Comparison of ENCODE assay signal across 9 cellular contexts in genomic region chr10:21329995-21330627, GRCh38.
A peak's percentile ranks its signal among the peaks of the same experiment; 100 is the strongest.
DNase-seq lines count a peak whose midpoint lies in the region; ATAC-seq, FAIRE-seq and TF ChIP-seq lines count a peak whose summit lies in the region.
"Had no signal": no experiment of that assay in that cellular context is flagged by ENCODE, and none has a peak within 500 bp of the region (broad histone marks: within the 10 kb centered on the region; RNA-seq: fewer than 3 reads in every experiment).

No MANE protein-coding gene starts in this region.

- no peak overlapping the region for H3K4me3 Mint-ChIP-seq in WTC11
- no peak overlapping the region for H3K4me3 Mint-ChIP-seq in activated CD4-positive, alpha-beta memory T cell treated with anti-CD3 and anti-CD28 coated beads for 36 hours
- H3K4me3 Mint-ChIP-seq: CD4-positive, CD25-positive, alpha-beta regulatory T cell had no signal

- H3K27ac ChIP-seq in right atrium auricular region: peak overlapping the region; percentile 7 to 36

- no peaks in the 10 kb centered on the region for H3K36me3 Mint-ChIP-seq in WTC11
- no peaks in the 10 kb centered on the region for H3K36me3 Mint-ChIP-seq in activated CD4-positive, alpha-beta memory T cell treated with anti-CD3 and anti-CD28 coated beads for 36 hours
- H3K36me3 Mint-ChIP-seq: CD4-positive, CD25-positive, alpha-beta regulatory T cell had no signal

- POLR2A ChIA-PET in WTC11 (lab: Charles Lee): interaction anchor here (0.6 kb wide), 1 partner anchor 161 kb away, joined by 6 read pairs; no protein-coding TSS in a partner anchor
- POLR2A ChIA-PET in activated CD4-positive, alpha-beta memory T cell treated with anti-CD3 and anti-CD28 coated beads for 36 hours (lab: Charles Lee): no interaction called here

- H3K9me3 ChIP-seq in right atrium auricular region: no peaks in the 10 kb centered on the region

- no peaks in the 10 kb centered on the region for H3K9me3 Mint-ChIP-seq in WTC11
- H3K9me3 Mint-ChIP-seq in activated CD4-positive, alpha-beta memory T cell treated with anti-CD3 and anti-CD28 coated beads for 36 hours: no peaks in the 10 kb centered on the region

- H3K36me3 ChIP-seq in right atrium auricular region: no peaks in the 10 kb centered on the region

- H3K27ac Mint-ChIP-seq in WTC11: no peak overlapping the region
- no peak overlapping the region for H3K27ac Mint-ChIP-seq in activated CD4-positive, alpha-beta memory T cell treated with anti-CD3 and anti-CD28 coated beads for 36 hours
- H3K27ac Mint-ChIP-seq: CD4-positive, CD25-positive, alpha-beta regulatory T cell had no signal

- no peaks in the 10 kb centered on the region for H3K27me3 Mint-ChIP-seq in WTC11 (ENCODE audit: low read depth)
- H3K27me3 Mint-ChIP-seq in activated CD4-positive, alpha-beta memory T cell treated with anti-CD3 and anti-CD28 coated beads for 36 hours: peaks cover 1% of the 10 kb centered on the region
- H3K27me3 Mint-ChIP-seq: CD4-positive, CD25-positive, alpha-beta regulatory T cell had no signal

- TF ChIP-seq POLR2A in lower leg skin (IDR thresholded peaks at IDR 0.05): no peak

- no peak for ATAC-seq in WTC11
- no peak for ATAC-seq in HG02885 (IDR thresholded peaks at IDR 0.05; ENCODE audit: poor library complexity, unreplicated experiment)

- H3K4me1 ChIP-seq in right atrium auricular region: peaks cover 0 to 15% of the 10 kb centered on the region in 2 donors

- H3K4me1 Mint-ChIP-seq in WTC11: peaks cover 24% of the 10 kb centered on the region
- H3K4me1 Mint-ChIP-seq in activated CD4-positive, alpha-beta memory T cell treated with anti-CD3 and anti-CD28 coated beads for 36 hours (ENCODE audit: low read depth): no peaks in the 10 kb centered on the region
- H3K4me1 Mint-ChIP-seq: CD4-positive, CD25-positive, alpha-beta regulatory T cell had no signal

- DNase-seq in SIG-M5 treated with dmso at 0.1 percent for 504 hours (lab: John Stamatoyannopoulos, UW; ENCODE audit: unreplicated experiment) (peak; percentile 37), SIG-M5 (lab: John Stamatoyannopoulos, UW) (no peak), WTC11 (ENCODE audit: low spot score) (no peak), right atrium auricular region (ENCODE audit: low spot score) (peak; percentile 65), urothelium cell line (ENCODE audit: low spot score) (peak; percentile 60), lower leg skin (ENCODE audit: low spot score in 2 of 2) (no peak)
- no peak for DNase-seq in activated CD4-positive, alpha-beta memory T cell treated with anti-CD3 and anti-CD28 coated beads for 36 hours
- DNase-seq: CD4-positive, CD25-positive, alpha-beta regulatory T cell had no signal

- CTCF ChIA-PET in WTC11 (lab: Charles Lee): interaction anchor here (0.5 to 0.6 kb wide), 2 partner anchors 11 to 61 kb away, joined by 3 read pairs; no protein-coding TSS in a partner anchor
- CTCF ChIA-PET in activated CD4-positive, alpha-beta memory T cell treated with anti-CD3 and anti-CD28 coated beads for 36 hours (lab: Charles Lee): no interaction called here

- FAIRE-seq in urothelium cell line (lab: Jason Lieb, UNC): no peak

- H3K4me3 ChIP-seq in right atrium auricular region: no peak overlapping the region
- H3K4me3 ChIP-seq in lower leg skin (ENCODE audit: low read depth, poor library complexity, severe bottlenecking): no peak overlapping the region

- H3K27me3 ChIP-seq in right atrium auricular region: no peaks in the 10 kb centered on the region

- TF ChIP-seq CTCF in WTC11 (IDR thresholded peaks at IDR 0.05): no peak
- no peak for TF ChIP-seq CTCF in right atrium auricular region (IDR thresholded peaks at IDR 0.05)
- no peak for TF ChIP-seq CTCF in lower leg skin (IDR thresholded peaks at IDR 0.05)

- WGBS in lower leg skin, 2 donors: 48 to 51% methylated on average over 4 of the region's 4 CpGs

- intact Hi-C loops in activated CD4-positive, alpha-beta memory T cell treated with anti-CD3 and anti-CD28 coated beads for 36 hours (cut with micrococcal nuclease): no loop called here
- intact Hi-C loops in lower leg skin (cut with DNase I; ENCODE audit: low total_unique reads): no loop called here

TF ChIP-seq in WTC11, 78 proteins besides CTCF, POLR2A, EP300 and RAD21:
- peak; percentile 53; the same call in 1 of the 2 replicates for TF ChIP-seq ZNF121 (CRISPR knock-in tag; IDR thresholded peaks at IDR 0.05)
- no peak for TF ChIP-seq FOXJ3 (CRISPR knock-in tag; IDR thresholded peaks at IDR 0.05; ENCODE audit: borderline replicate concordance)
- TF ChIP-seq ZNF263 (CRISPR knock-in tag; IDR thresholded peaks at IDR 0.05; ENCODE audit: low read depth): no peak
- no peak for TF ChIP-seq HMGA2 (CRISPR knock-in tag; IDR thresholded peaks at IDR 0.05)

Comparison
In these comparisons a context has a peak if more than half of its experiments do, and no peak if none do; other contexts are left out.
1. DNase-seq: peak in SIG-M5 treated with dmso at 0.1 percent for 504 hours (single experiment), right atrium auricular region (single experiment) and urothelium cell line (single experiment); none in SIG-M5 (single experiment), WTC11 (single experiment), activated CD4-positive, alpha-beta memory T cell treated with anti-CD3 and anti-CD28 coated beads for 36 hours (single experiment) and lower leg skin (0 of 2).